In the genomic region with DNA sequence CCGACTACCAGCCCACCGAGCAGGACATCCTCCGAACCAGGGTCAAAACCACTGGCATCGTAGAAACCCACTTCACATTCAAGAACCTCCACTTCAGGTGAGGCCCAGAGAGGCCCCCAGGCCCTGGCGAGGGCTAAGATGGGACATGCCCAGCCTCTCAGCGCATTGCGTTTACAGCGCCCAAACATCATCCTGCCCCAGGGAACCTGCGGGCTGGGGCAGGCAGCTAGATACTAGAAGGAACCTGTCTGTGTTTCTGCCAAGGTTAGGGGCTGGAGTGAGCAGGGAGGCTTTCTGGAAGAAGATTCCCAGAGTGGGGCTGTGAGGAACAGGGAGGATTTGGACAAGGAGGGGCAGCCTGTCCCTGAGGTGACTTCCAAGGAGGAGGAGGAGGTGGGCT, we compare ENCODE assay signal across 17 cellular contexts.
DNase-seq lines count a peak whose midpoint lies in the region; ATAC-seq, FAIRE-seq and TF ChIP-seq lines count a peak whose summit lies in the region.
"Had no signal": no experiment of that assay in that cellular context is flagged by ENCODE, and none has a peak within 500 bp of the region (broad histone marks: within the 10 kb centered on the region; RNA-seq: fewer than 3 reads in every experiment).

No MANE protein-coding gene starts in this region.

- peaks cover 9% of the 10 kb centered on the region for H3K4me1 Mint-ChIP-seq in type B pancreatic cell (ENCODE audit: unreplicated experiment)

- H3K27me3 ChIP-seq in keratinocyte (ENCODE audit: control insufficient read depth, extremely low read depth, insufficient read depth, low read length) = no peaks in the 10 kb centered on the region
- H3K27me3 ChIP-seq: BE2C, SJSA1 had no signal

- no peaks in the 10 kb centered on the region for H4K20me1 ChIP-seq in keratinocyte (ENCODE audit: control insufficient read depth, extremely low read depth, insufficient read depth, low read length)

- DNase-seq in activated naive CD4-positive, alpha-beta T cell treated with anti-CD3 and anti-CD28 coated beads, Interleukin-2, amount 50 U/mL, for 72 hours (ENCODE audit: low spot score in 2 of 2) = no peak
- no peak for DNase-seq in activated naive CD4-positive, alpha-beta T cell treated with Interleukin-2 at 50 U/mL for 16 hours
- DNase-seq in keratinocyte (ENCODE audit: low read depth, low spot score) = peak; percentile 61
- no peak for DNase-seq in type B pancreatic cell (ENCODE audit: extremely low spot score, unreplicated experiment)
- DNase-seq in medulla oblongata (ENCODE audit: extremely low spot score) = no peak
- DNase-seq: 8988T; BE2C; CD8-positive, alpha-beta T cell; HCEC 1CT; NCI-H1105 treated with DMSO at 0.1 percent for 48 hours; NCI-H187; NCI-H526 treated with DMSO at 0.1 percent for 48 hours; OCI-M1 had no signal

- no peaks in the 10 kb centered on the region for H3K36me3 ChIP-seq in keratinocyte (ENCODE audit: control insufficient read depth in 2 of 2, extremely low read depth in 1 of 2, insufficient read depth in 2 of 2, low read length in 2 of 2)

- H3K4me1 ChIP-seq in keratinocyte (ENCODE audit: control insufficient read depth, extremely low read depth, insufficient read depth, low read length) = peaks cover 50% of the 10 kb centered on the region
- H3K4me1 ChIP-seq: BE2C, SJSA1 had no signal

- peak overlapping the region; percentile 67 for H3K9ac ChIP-seq in keratinocyte (ENCODE audit: control insufficient read depth, extremely low read depth, insufficient read depth, low read length)

- no peak overlapping the region for H3K4me3 ChIP-seq in keratinocyte (ENCODE audit: control insufficient read depth in 2 of 3, extremely low read depth in 1 of 3, insufficient read depth in 2 of 3, low read depth in 1 of 3, low read length in 3 of 3)
- H3K4me3 ChIP-seq: SJSA1 had no signal

- peak; percentile 98 for FAIRE-seq in keratinocyte (lab: Jason Lieb, UNC)

- dilution Hi-C loops in keratinocyte (cut with MboI; ENCODE audit: extremely low pct_ligation_motif_present, low sequenced_read_pairs) = no loop called here

- H3K27ac Mint-ChIP-seq in activated naive CD4-positive, alpha-beta T cell treated with anti-CD3 and anti-CD28 coated beads, Interleukin-2, amount 50 U/mL, for 72 hours = peak overlapping the region; percentile 46 to 88
- peak overlapping the region; percentile 70 for H3K27ac Mint-ChIP-seq in type B pancreatic cell
- H3K27ac Mint-ChIP-seq: CD8-positive, alpha-beta T cell had no signal

- TF ChIP-seq CTCF in keratinocyte (optimal IDR thresholded peaks at IDR 0.05 in 1 of 3, IDR thresholded peaks at IDR 0.05 in 1 of 3, conservative IDR thresholded peaks at IDR 0.05 in 1 of 3; ENCODE audit: extremely low read depth in 1 of 3, insufficient read depth in 2 of 3, low read length in 3 of 3) (no peak), type B pancreatic cell (conservative IDR thresholded peaks at IDR 0.05) (no peak)

- no peak overlapping the region for H3K4me3 Mint-ChIP-seq in type B pancreatic cell
- H3K4me3 Mint-ChIP-seq: CD8-positive, alpha-beta T cell had no signal

- H3K27ac ChIP-seq in cingulate gyrus (ENCODE audit: low read depth, low read length) (peak overlapping the region; percentile 29), keratinocyte (ENCODE audit: control insufficient read depth, insufficient read depth, low read length) (peak overlapping the region; percentile 74)
- H3K27ac ChIP-seq: SJSA1 had no signal

- H3K27me3 Mint-ChIP-seq in type B pancreatic cell = no peaks in the 10 kb centered on the region

- H3K4me2 ChIP-seq in keratinocyte (ENCODE audit: control insufficient read depth, extremely low read depth, insufficient read depth, low read depth, low read length) = peak overlapping the region; percentile 83

- H3K9me3 Mint-ChIP-seq in activated naive CD4-positive, alpha-beta T cell treated with anti-CD3 and anti-CD28 coated beads, Interleukin-2, amount 50 U/mL, for 72 hours = no peaks in the 10 kb centered on the region
- no peaks in the 10 kb centered on the region for H3K9me3 Mint-ChIP-seq in type B pancreatic cell
- H3K9me3 Mint-ChIP-seq: CD8-positive, alpha-beta T cell had no signal

- H3K9me1 ChIP-seq in keratinocyte (ENCODE audit: control insufficient read depth, extremely low read depth, insufficient read depth, low read length) = no peaks in the 10 kb centered on the region

- no peaks in the 10 kb centered on the region for H3K36me3 Mint-ChIP-seq in activated naive CD4-positive, alpha-beta T cell treated with anti-CD3 and anti-CD28 coated beads, Interleukin-2, amount 50 U/mL, for 72 hours
- no peaks in the 10 kb centered on the region for H3K36me3 Mint-ChIP-seq in type B pancreatic cell
- H3K36me3 Mint-ChIP-seq: CD8-positive, alpha-beta T cell had no signal

- H3K9me3 ChIP-seq in keratinocyte (ENCODE audit: control insufficient read depth, low read depth, low read length) = no peaks in the 10 kb centered on the region
- H3K9me3 ChIP-seq: BE2C, SJSA1 had no signal

- no peak for ATAC-seq in activated naive CD4-positive, alpha-beta T cell treated with anti-CD3 and anti-CD28 coated beads, Interleukin-2, amount 50 U/mL, for 72 hours
- ATAC-seq in HG03135 (IDR thresholded peaks at IDR 0.05; ENCODE audit: unreplicated experiment) (no peak), GM21825 (IDR thresholded peaks at IDR 0.05; ENCODE audit: unreplicated experiment) (no peak)
- ATAC-seq: CD8-positive, alpha-beta T cell had no signal

- peak overlapping the region; percentile 62 for H2AFZ ChIP-seq in keratinocyte (ENCODE audit: control insufficient read depth, low read length)

- H3K79me2 ChIP-seq in keratinocyte (ENCODE audit: control insufficient read depth, insufficient read depth, low read length) = no peaks in the 10 kb centered on the region
